Comparison of ENCODE assay signal across 10 cellular contexts in the genomic region with DNA sequence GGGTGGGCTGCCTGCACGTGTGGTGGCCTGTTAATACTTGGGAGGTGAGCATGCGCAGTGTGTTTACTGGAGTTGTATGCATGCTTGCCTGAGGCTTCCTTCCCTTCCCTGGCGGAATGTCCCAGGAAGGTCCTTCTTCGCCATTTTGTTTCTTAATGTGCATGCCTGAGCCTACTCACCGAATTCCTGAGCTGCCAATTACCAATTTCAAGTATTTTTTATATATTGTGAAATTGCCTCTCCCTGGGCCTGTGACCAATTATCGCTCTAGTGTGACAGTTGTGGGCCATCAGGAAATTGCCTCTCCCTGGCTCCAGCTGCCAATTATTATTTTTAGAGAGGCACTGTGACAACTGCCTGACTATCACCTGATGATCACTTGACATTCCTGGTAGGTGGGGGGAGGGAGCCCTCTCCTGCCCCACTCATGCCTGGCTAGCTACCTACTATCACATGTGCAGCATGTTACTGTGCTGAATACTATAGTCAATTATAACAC.
A peak's percentile ranks its signal among the peaks of the same experiment; 100 is the strongest.
DNase-seq lines count a peak whose midpoint lies in the region; ATAC-seq, FAIRE-seq and TF ChIP-seq lines count a peak whose summit lies in the region.
"Had no signal": no experiment of that assay in that cellular context is flagged by ENCODE, and none has a peak within 500 bp of the region (broad histone marks: within the 10 kb centered on the region; RNA-seq: fewer than 3 reads in every experiment).

No MANE protein-coding gene starts in this region.

- no peak for TF ChIP-seq EP300 in H1 (IDR thresholded peaks at IDR 0.05; ENCODE audit: borderline replicate concordance in 1 of 2, low read depth in 2 of 2, low read length in 2 of 2)

- H2BK20ac ChIP-seq in H1 (ENCODE audit: low read length) = no peak overlapping the region

- H2BK15ac ChIP-seq in H1 (ENCODE audit: low read length) (0 out of 2 replicates have a peak overlapping the region, but pooled peaks have one; percentile 72), mesendoderm (replicated peaks; ENCODE audit: low read depth) (no peak overlapping the region)

- no peak overlapping the region for H3K14ac ChIP-seq in H1 (ENCODE audit: insufficient read length)

- H2BK120ac ChIP-seq in H1 (replicated peaks; ENCODE audit: low read depth, low read length) (no peak overlapping the region), mesendoderm (ENCODE audit: low read depth, low read length) (no peak overlapping the region)

- peak; percentile 94 for DNase-seq in EL
- DNase-seq in NCI-H2171 treated with DMSO at 0.1 percent for 48 hours (lab: John Stamatoyannopoulos, UW) = peak; percentile 70
- no peak for DNase-seq in H1 (ENCODE audit: low read depth in 1 of 2, low spot score in 2 of 2)
- peak; percentile 86 for DNase-seq in mesendoderm
- no peak for DNase-seq in brain microvascular endothelial cell
- DNase-seq in activated naive CD4-positive, alpha-beta T cell (lab: John Stamatoyannopoulos, UW) = no peak
- DNase-seq: posterior cingulate gyrus had no signal

- WGBS in H1 (ENCODE audit: extremely low coverage in 1 of 2, insufficient coverage in 1 of 2, insufficient read length in 1 of 2, insufficient replicate concordance in 2 of 2, low coverage in 1 of 2, low lambda C conversion rate in 2 of 2, missing lambda C conversion rate in 1 of 2), 2 experiments = 92% methylated on average over 6 of the region's 6 CpGs; no CpG with 5 or more reads in 1 of the 2 experiments
- WGBS in mesendoderm (ENCODE audit: extremely low coverage, insufficient coverage, low lambda C conversion rate) = no CpG with 5 or more reads among the region's 6 CpGs

- H3K9me3 ChIP-seq in H1 (ENCODE audit: insufficient read depth in 2 of 2, low read depth in 1 of 2, low read length in 1 of 2) = peaks cover 3 to 4% of the 10 kb centered on the region in 2 experiments; a peak in 2 of 4 replicates

- H3K79me1 ChIP-seq in H1 (ENCODE audit: low read depth, low read length) (no peaks in the 10 kb centered on the region), mesendoderm (ENCODE audit: low read length) (no peaks in the 10 kb centered on the region)

- H3K18ac ChIP-seq in H1 (ENCODE audit: extremely low read depth, low read length) (no peak overlapping the region), mesendoderm (ENCODE audit: low read length) (no peak overlapping the region)

- H3K4me3 ChIP-seq in H1 (ENCODE audit: extremely low read depth in 1 of 4, insufficient read depth in 2 of 4, low read depth in 3 of 4, low read length in 4 of 4) (no peak overlapping the region), mesendoderm (ENCODE audit: low read length) (no peak overlapping the region), brain microvascular endothelial cell (ENCODE audit: low read depth, low read length) (no peak overlapping the region)

- CTCF ChIA-PET in H1 (lab: Charles Lee; ENCODE audit: partially characterized antibody) = interaction anchor here (1.5 to 2.1 kb wide), 5 partner anchors 9 to 70 kb away, joined by 5 to 10 read pairs (median 6); a partner anchor contains a TSS

- H2AFZ ChIP-seq in H1 (ENCODE audit: low read length) = no peak overlapping the region

- TF ChIP-seq POLR2A in H1 (IDR thresholded peaks at IDR 0.05; ENCODE audit: control extremely low read depth in 1 of 2, low read depth in 2 of 2, low read length in 2 of 2) = no peak

- H3K23me2 ChIP-seq in H1 (ENCODE audit: low read depth, low read length) = no peaks in the 10 kb centered on the region

- H3K27ac ChIP-seq in H1 (ENCODE audit: low read depth, low read length) (no peak overlapping the region), mesendoderm (ENCODE audit: low read depth, low read length) (peak overlapping the region; percentile 62), brain microvascular endothelial cell (no peak overlapping the region)

- H3K4ac ChIP-seq in H1 (replicated peaks; ENCODE audit: insufficient read length, low read depth, low read length) (no peak overlapping the region), mesendoderm (ENCODE audit: low read depth, low read length) (peak overlapping the region; percentile 43)

- H2AK5ac ChIP-seq in H1 (ENCODE audit: low read depth, low read length) (no peak overlapping the region), mesendoderm (ENCODE audit: low read length) (no peak overlapping the region)

- POLR2A ChIA-PET in H1 (lab: Charles Lee; ENCODE audit: partially characterized antibody) = interaction anchor here (1.0 to 1.7 kb wide), 2 partner anchors 15 to 102 kb away, joined by 4 to 5 read pairs; a partner anchor contains a TSS

- no peak for TF ChIP-seq RAD21 in H1 (IDR thresholded peaks at IDR 0.05 in 1 of 2, conservative IDR thresholded peaks at IDR 0.05 in 1 of 2; ENCODE audit: low read depth in 2 of 2, low read length in 2 of 2)

- no peak overlapping the region for H2BK12ac ChIP-seq in H1 (ENCODE audit: low read depth, low read length)

- H3K56ac ChIP-seq in H1 (replicated peaks; ENCODE audit: insufficient read length, low read depth, low read length) = no peak overlapping the region
- peak overlapping the region; percentile 29 for H3K56ac ChIP-seq in mesendoderm (ENCODE audit: low read length)

- no peaks in the 10 kb centered on the region for H4K20me1 ChIP-seq in H1 (replicated peaks in 1 of 2; ENCODE audit: control insufficient read depth in 1 of 2, insufficient read depth in 2 of 2, low read length in 2 of 2)

- H3K4me2 ChIP-seq in H1 (ENCODE audit: insufficient read depth in 1 of 2, low read depth in 2 of 2, low read length in 2 of 2) (no peak overlapping the region), mesendoderm (ENCODE audit: low read length) (no peak overlapping the region)

- H4K91ac ChIP-seq in H1 (replicated peaks; ENCODE audit: insufficient read length, low read length) = no peak overlapping the region

- in situ Hi-C loops in brain microvascular endothelial cell (cut with HindIII; ENCODE audit: low pct_ligation_motif_present, low sequenced_read_pairs) = no loop called here

- H3K23ac ChIP-seq in H1 (ENCODE audit: insufficient read length) (no peak overlapping the region), mesendoderm (ENCODE audit: low read length) (no peak overlapping the region)

- no peak overlapping the region for H4K5ac ChIP-seq in H1 (ENCODE audit: insufficient read length, low read depth, low read length)
- H4K5ac ChIP-seq in mesendoderm (ENCODE audit: low read length) = no peak overlapping the region

- no peak overlapping the region for H2BK5ac ChIP-seq in H1 (ENCODE audit: low read depth, low read length)
- peak overlapping the region; percentile 38 for H2BK5ac ChIP-seq in mesendoderm (ENCODE audit: low read length)

- no peaks in the 10 kb centered on the region for H3K27me3 ChIP-seq in H1 (replicated peaks in 1 of 4; ENCODE audit: control insufficient read depth in 3 of 4, extremely low read depth in 1 of 4, insufficient read depth in 3 of 4, low read length in 3 of 4)
- H3K27me3 ChIP-seq in mesendoderm (ENCODE audit: insufficient read depth, low read length, poor library complexity) = no peaks in the 10 kb centered on the region
- no peaks in the 10 kb centered on the region for H3K27me3 ChIP-seq in brain microvascular endothelial cell (replicated peaks)

- FAIRE-seq in H1 (lab: Jason Lieb, UNC) = no peak

- H3K4me1 ChIP-seq in H1 (replicated peaks in 1 of 4; ENCODE audit: control insufficient read depth in 3 of 4, insufficient read depth in 4 of 4, low read length in 3 of 4) = peaks cover 0 to 4% (median 0%) of the 10 kb centered on the region in 4 experiments; a peak in 1 of 7 replicates
- H3K4me1 ChIP-seq in mesendoderm (ENCODE audit: control insufficient read depth, low read depth, low read length) = peaks cover 4% of the 10 kb centered on the region

- H3K79me2 ChIP-seq in H1 (ENCODE audit: control insufficient read depth in 1 of 2, insufficient read depth in 2 of 2, low read length in 2 of 2) = no peaks in the 10 kb centered on the region
- H3K79me2 ChIP-seq in mesendoderm (ENCODE audit: control insufficient read depth, insufficient read depth, low read length) = no peaks in the 10 kb centered on the region

- no peak overlapping the region for H4K8ac ChIP-seq in H1 (ENCODE audit: extremely low read depth, insufficient read depth, low read length)
- no peak overlapping the region for H4K8ac ChIP-seq in mesendoderm (ENCODE audit: low read depth, low read length)

- H3K36me3 ChIP-seq in H1 (ENCODE audit: control insufficient read depth in 2 of 4, insufficient read depth in 4 of 4, low read length in 3 of 4) = no peaks in the 10 kb centered on the region; a peak in 1 of 8 replicates
- no peaks in the 10 kb centered on the region for H3K36me3 ChIP-seq in mesendoderm (ENCODE audit: control insufficient read depth, insufficient read depth, low read length)
- no peaks in the 10 kb centered on the region for H3K36me3 ChIP-seq in brain microvascular endothelial cell (replicated peaks)

- no peak for TF ChIP-seq CTCF in H1 (IDR thresholded peaks at IDR 0.05; ENCODE audit: control extremely low read depth in 1 of 3, insufficient read depth in 1 of 3, low read depth in 1 of 3, low read length in 3 of 3)
- no peak for TF ChIP-seq CTCF in brain microvascular endothelial cell (IDR thresholded peaks at IDR 0.05; ENCODE audit: low read depth, low read length, missing control alignments)

- ATAC-seq in GM21737 (IDR thresholded peaks at IDR 0.05; ENCODE audit: unreplicated experiment) = no peak
- no peak for ATAC-seq in HG03095 (IDR thresholded peaks at IDR 0.05; ENCODE audit: unreplicated experiment)
- ATAC-seq: activated T-helper 17 cell treated with anti-CD3 and anti-CD28 coated beads, Interleukin-2, amount 50 U/mL, for 72 hours had no signal

- H3K9ac ChIP-seq in H1 (replicated peaks in 1 of 4; ENCODE audit: extremely low read depth in 1 of 4, low read depth in 3 of 4, low read length in 3 of 4) (no peak overlapping the region), mesendoderm (ENCODE audit: low read length) (no peak overlapping the region)

TF ChIP-seq in H1, 55 proteins besides CTCF, POLR2A, EP300 and RAD21 (continues in another document):
- TF ChIP-seq HDAC2 (IDR thresholded peaks at IDR 0.05; ENCODE audit: borderline replicate concordance in 1 of 2, low read depth in 2 of 2, low read length in 2 of 2) = no peak
- TF ChIP-seq NANOG (IDR thresholded peaks at IDR 0.05; ENCODE audit: insufficient read depth, low read depth, low read length, poor library complexity, severe bottlenecking) = no peak
- TF ChIP-seq, protein P1, sequence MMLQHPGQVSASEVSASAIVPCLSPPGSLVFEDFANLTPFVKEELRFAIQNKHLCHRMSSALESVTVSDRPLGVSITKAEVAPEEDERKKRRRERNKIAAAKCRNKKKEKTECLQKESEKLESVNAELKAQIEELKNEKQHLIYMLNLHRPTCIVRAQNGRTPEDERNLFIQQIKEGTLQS (IDR thresholded peaks at IDR 0.05; ENCODE audit: insufficient read depth, low read depth, low read length) = no peak
- no peak for TF ChIP-seq KDM4A (IDR thresholded peaks at IDR 0.05; ENCODE audit: low read depth, low read length, severe bottlenecking)
- TF ChIP-seq, protein P2, sequence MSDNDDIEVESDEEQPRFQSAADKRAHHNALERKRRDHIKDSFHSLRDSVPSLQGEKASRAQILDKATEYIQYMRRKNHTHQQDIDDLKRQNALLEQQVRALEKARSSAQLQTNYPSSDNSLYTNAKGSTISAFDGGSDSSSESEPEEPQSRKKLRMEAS (IDR thresholded peaks at IDR 0.05) = no peak
- TF ChIP-seq FOSL1 (IDR thresholded peaks at IDR 0.05; ENCODE audit: insufficient read depth, low read depth, low read length) = no peak
- no peak for TF ChIP-seq RXRA (IDR thresholded peaks at IDR 0.05; ENCODE audit: insufficient read depth, low read depth, low read length)

Comparison
In these comparisons a context has a peak if more than half of its experiments do, and no peak if none do; other contexts are left out.
1. DNase-seq: peak in EL (single experiment), NCI-H2171 treated with DMSO at 0.1 percent for 48 hours (single experiment) and mesendoderm (single experiment); none in H1 (0 of 2), brain microvascular endothelial cell (single experiment) and activated naive CD4-positive, alpha-beta T cell (0 of 4).